Comparison of ENCODE assay signal across 10 cellular contexts in genomic region chr16:2025878-2026460, GRCh38. TPM values are rescaled to one million over a fixed set of nuclear protein-coding genes. Genes with fewer than 3 reads are reported as not detected.
DNase-seq lines count a peak whose midpoint lies in the region; ATAC-seq lines count a peak whose summit lies in the region.
"Had no signal": no experiment of that assay in that cellular context is flagged by ENCODE, and none has a peak within 500 bp of the region (broad histone marks: within the 10 kb centered on the region; RNA-seq: fewer than 3 reads in every experiment).

No MANE protein-coding gene starts in this region.

- no peak overlapping the region for H3K27ac ChIP-seq in skeletal muscle tissue (ENCODE audit: low read depth, low read length)

- POLR2A ChIA-PET in T-cell (lab: Charles Lee), result interaction anchor here in 1 of 2 donors (0.6 kb wide), 1 partner anchor 129 kb away, joined by 3 read pairs; the partner anchor contains the start of gene TRAF7

- DNase-seq in T-cell (no peak), cerebellum (ENCODE audit: low spot score) (no peak), D341Med (ENCODE audit: low spot score) (no peak)
- DNase-seq in stimulated activated naive CD4-positive, alpha-beta T cell treated with Interleukin-2 at 50 U/mL for 16 hours (lab: John Stamatoyannopoulos, UW), result no peak
- DNase-seq: NCI-H1436 had no signal

- no peaks in the 10 kb centered on the region for H3K9me3 ChIP-seq in ES-I3 (ENCODE audit: control insufficient read depth, insufficient read depth, low read length)
- H3K9me3 ChIP-seq in iPS-15b (ENCODE audit: control insufficient read depth, insufficient read depth, low read length), result no peaks in the 10 kb centered on the region
- H3K9me3 ChIP-seq in skeletal muscle tissue (ENCODE audit: control insufficient read depth in 3 of 3, low read length in 3 of 3), result no peaks in the 10 kb centered on the region

- peaks cover 8 to 19% of the 10 kb centered on the region in 2 donors for H3K27me3 Mint-ChIP-seq in T-cell

- H3K27ac Mint-ChIP-seq in T-cell, result no peak overlapping the region

- no peaks in the 10 kb centered on the region; the same call in 1 of the 2 replicates for H3K36me3 ChIP-seq in ES-I3 (ENCODE audit: insufficient read depth, low read length)
- H3K36me3 ChIP-seq in iPS-15b (ENCODE audit: control insufficient read depth, insufficient read depth, low read length), result peaks cover 3% of the 10 kb centered on the region
- H3K36me3 ChIP-seq in skeletal muscle tissue (ENCODE audit: control insufficient read depth in 3 of 3, insufficient read depth in 3 of 3, low read length in 3 of 3), result no peaks in the 10 kb centered on the region

- H3K27me3 ChIP-seq in iPS-15b (ENCODE audit: control insufficient read depth, insufficient read depth, low read length) (peaks cover 21% of the 10 kb centered on the region), skeletal muscle tissue (ENCODE audit: control insufficient read depth in 3 of 3, insufficient read depth in 3 of 3, low read length in 3 of 3) (peaks cover 3 to 11% (median 4%) of the 10 kb centered on the region in 3 donors)

- no peaks in the 10 kb centered on the region for H3K9me3 Mint-ChIP-seq in T-cell

- H3K9ac ChIP-seq in ES-I3 (ENCODE audit: low read depth, low read length), result peak overlapping the region; percentile 44; the same call in 1 of the 2 replicates
- H3K9ac ChIP-seq in iPS-15b (ENCODE audit: low read depth, low read length), result no peak overlapping the region
- H3K9ac ChIP-seq in skeletal muscle tissue (ENCODE audit: low read depth in 1 of 3, low read length in 3 of 3), result peak overlapping the region in 2 of 3 donors; percentile 10 to 76

- H3K4me1 Mint-ChIP-seq in T-cell, result peaks cover 13 to 26% (median 14%) of the 10 kb centered on the region in 3 donors

- peak overlapping the region; percentile 30 for H3K4me3 ChIP-seq in iPS-15b (ENCODE audit: low read depth, low read length)
- peak overlapping the region; percentile 33 to 67 (median 48) for H3K4me3 ChIP-seq in skeletal muscle tissue (ENCODE audit: low read length in 3 of 3)

- peaks cover 6% of the 10 kb centered on the region; the same call in 1 of the 2 replicates for H3K4me1 ChIP-seq in ES-I3 (ENCODE audit: insufficient read depth, low read length)
- peaks cover 4% of the 10 kb centered on the region for H3K4me1 ChIP-seq in iPS-15b (ENCODE audit: control insufficient read depth, insufficient read depth, low read length)
- peaks cover 26 to 44% (median 42%) of the 10 kb centered on the region in 3 donors for H3K4me1 ChIP-seq in skeletal muscle tissue (ENCODE audit: control insufficient read depth in 3 of 3, insufficient read depth in 3 of 3, low read length in 3 of 3)

- peak overlapping the region; percentile 56 to 72 (median 63) for H3K4me3 Mint-ChIP-seq in T-cell

- ATAC-seq in T-cell (replicated peaks in 1 of 4) (no peak), GM19023 (IDR thresholded peaks at IDR 0.05; ENCODE audit: unreplicated experiment) (no peak)

- CTCF ChIA-PET in T-cell (lab: Charles Lee), result no interaction called here

- H3K36me3 Mint-ChIP-seq in T-cell, result no peaks in the 10 kb centered on the region

RNA-seq across cellular contexts. Expression of gene NHERF2, which starts 0.7 kb away (rescaled TPM):
- total RNA-seq in T-cell, result 1 to 10 TPM; 2.9 to 6.8 (median 5.8) TPM
- 15.1 TPM for total RNA-seq in skeletal muscle tissue
- total RNA-seq in cerebellum, result 7.3 TPM

RNA-seq across cellular contexts. Expression of gene NPW, which starts 6.4 kb away (rescaled TPM):
- total RNA-seq in T-cell (under 1 TPM in 2 of 5 donors, not detected in 3; 0.43 to 0.44 TPM), skeletal muscle tissue (not detected), cerebellum (not detected)
- total RNA-seq: ureter had no signal

RNA-seq across cellular contexts. Expression of gene ZNF598, which starts 16.3 kb away (rescaled TPM):
- 10 to 100 TPM; 44.3 to 73.7 (median 68.8) TPM for total RNA-seq in T-cell
- total RNA-seq in skeletal muscle tissue, result 4.7 TPM
- total RNA-seq in cerebellum, result 8.6 TPM

RNA-seq across cellular contexts. Expression of gene NTHL1, which starts 21.7 kb away (rescaled TPM):
- total RNA-seq in T-cell (10 to 100 TPM in 3 of 5 donors, 1 to 10 TPM in 2; 5.8 to 24.1 (median 18.3) TPM), skeletal muscle tissue (13.6 TPM), cerebellum (14.9 TPM)

RNA-seq across cellular contexts. Expression of gene TSC2, which starts 21.8 kb away (rescaled TPM):
- total RNA-seq in T-cell, result 100 to 1,000 TPM; 134 to 181 (median 161) TPM
- total RNA-seq in skeletal muscle tissue, result 49.6 TPM
- total RNA-seq in cerebellum, result 85.0 TPM
